Comparison of ENCODE assay signal across 8 cellular contexts in genomic region chr19:12484371-12485322, GRCh38.
A peak's percentile ranks its signal among the peaks of the same experiment; 100 is the strongest.
DNase-seq lines count a peak whose midpoint lies in the region; ATAC-seq and TF ChIP-seq lines count a peak whose summit lies in the region.

TSS of gene ZNF709 (minus strand) at chr19:12484816. CDS start at chr19:12484657, 159 bp downstream.

- in situ Hi-C loops in KBM-7 (cut with MboI; ENCODE audit: low pct_unique_long_range_greater_than_20kb, low sequenced_read_pairs) = no loop called here

- DNase-seq in DMS153 (lab: John Stamatoyannopoulos, UW) (peak; percentile 71), KBM-7 (peak; percentile 92), RPMI8226 (peak; percentile 93), fibroblast of the conjunctiva (ENCODE audit: low read depth) (peak; percentile 59)
- DNase-seq in activated effector memory CD4-positive, alpha-beta T cell treated with anti-CD3 and anti-CD28 coated beads, Interleukin-2, amount 50 U/mL, for 16 hours = peak; percentile 95
- peak; percentile 82 for DNase-seq in stimulated activated naive CD4-positive, alpha-beta T cell treated with Interleukin-2 at 50 U/mL for 16 hours (lab: John Stamatoyannopoulos, UW)

- H3K4me1 Mint-ChIP-seq in nephron = peaks cover 26% of the 10 kb centered on the region

- peak; percentile 80 for ATAC-seq in GM21526 (IDR thresholded peaks at IDR 0.05; ENCODE audit: low FRiP score, unreplicated experiment)

- peaks cover 11% of the 10 kb centered on the region for H3K9me3 Mint-ChIP-seq in nephron

- peak within 1 kb of the TSS; percentile 87 to 98 (median 94) for H3K27ac Mint-ChIP-seq in nephron

- no peak for TF ChIP-seq CTCF in nephron (IDR thresholded peaks at IDR 0.05; ENCODE audit: unreplicated experiment in 3 of 3)

- peaks cover 24% of the 10 kb centered on the region for H3K36me3 Mint-ChIP-seq in nephron (ENCODE audit: low read depth)

- H3K4me3 Mint-ChIP-seq in nephron = peak within 1 kb of the TSS; percentile 92 to 97 (median 96)

- H3K27me3 Mint-ChIP-seq in nephron (ENCODE audit: low read depth) = no peaks in the 10 kb centered on the region

Comparison
In these comparisons a context has a peak if more than half of its experiments do, and no peak if none do; other contexts are left out.
1. Peak in every context shown above with its lines: DNase-seq and ATAC-seq.